ENCODE assay signal across 10 cellular contexts in the genomic region with DNA sequence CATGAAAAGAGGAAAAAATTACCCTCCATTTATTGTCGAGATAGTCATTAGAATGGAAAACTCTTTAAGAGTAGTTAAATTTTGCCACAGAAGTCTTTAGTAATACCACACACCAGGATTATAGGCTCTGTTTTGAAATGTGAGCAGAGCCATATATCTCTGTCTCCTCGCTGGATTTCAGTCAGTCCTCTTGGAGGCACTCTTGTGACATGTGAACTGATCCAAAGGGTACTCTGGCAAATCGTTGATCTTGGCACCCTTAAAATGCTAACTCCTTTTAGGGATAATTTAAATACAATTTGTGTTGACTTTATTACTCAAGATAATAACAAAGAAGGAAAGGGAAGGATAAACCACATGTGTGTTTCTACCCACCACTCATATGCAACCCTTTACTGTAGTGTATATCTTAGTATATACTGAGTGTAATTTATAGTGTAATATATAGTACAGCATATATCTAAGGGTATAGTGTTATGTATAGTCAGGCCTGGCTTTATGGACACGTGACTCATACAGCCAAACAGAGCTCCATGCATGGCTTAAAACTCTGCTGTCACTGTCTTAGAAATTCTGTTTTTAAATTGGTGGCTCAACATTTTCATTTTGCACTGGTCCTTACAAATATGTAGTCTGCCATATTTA. TPM values are rescaled to one million over a fixed set of nuclear protein-coding genes. Genes with fewer than 3 reads are reported as not detected.
DNase-seq lines count a peak whose midpoint lies in the region; ATAC-seq and TF ChIP-seq lines count a peak whose summit lies in the region.
"Had no signal": no experiment of that assay in that cellular context is flagged by ENCODE, and none has a peak within 500 bp of the region (broad histone marks: within the 10 kb centered on the region; RNA-seq: fewer than 3 reads in every experiment).

No MANE protein-coding gene starts in this region.

- ATAC-seq in HG03135 (IDR thresholded peaks at IDR 0.05; ENCODE audit: unreplicated experiment) (no peak), GM18511 (IDR thresholded peaks at IDR 0.05; ENCODE audit: unreplicated experiment) (no peak)

- DNase-seq in Caki2 (ENCODE audit: low read depth) (peak; percentile 25), LNCaP clone FGC (ENCODE audit: low read depth) (peak; percentile 26), astrocyte of the hippocampus (ENCODE audit: low read depth, low spot score) (peak; percentile 63), kidney tubule cell (ENCODE audit: low spot score) (peak; percentile 41), epidermal melanocyte (ENCODE audit: insufficient read length, low spot score) (no peak)
- DNase-seq in stimulated activated CD4-positive, alpha-beta T cell treated with anti-CD3 and anti-CD28 coated beads, Interleukin-12 subunit alpha, Interleukin-12 subunit beta, amount 100 ng/mL, for 4 hours: no peak
- DNase-seq: activated naive CD4-positive, alpha-beta T cell; NCI-H1092 had no signal

- peak; percentile 73 for TF ChIP-seq CTCF in LNCaP clone FGC (IDR thresholded peaks at IDR 0.05; ENCODE audit: control insufficient read depth, extremely low read depth, insufficient read depth)

- no peak overlapping the region for H3K4me3 ChIP-seq in LNCaP clone FGC (ENCODE audit: low read depth, low read length)

- in situ Hi-C loops in Caki2 (cut with HindIII; ENCODE audit: low pct_unique_long_range_greater_than_20kb, low sequenced_read_pairs): no loop called here

RNA-seq across cellular contexts. Expression of gene KPNA4, which starts 12.3 kb away (rescaled TPM):
- total RNA-seq in Caki2 (2014; rRNA removed; shearing (Covaris generic); ENCODE audit: low replicate concordance): 18.3 and 20.2 TPM in 2 replicates

Comparison
In these comparisons a context has a peak if more than half of its experiments do, and no peak if none do; other contexts are left out.
1. DNase-seq: peak in Caki2 (single experiment), LNCaP clone FGC (single experiment), astrocyte of the hippocampus (single experiment) and kidney tubule cell (single experiment); none in stimulated activated CD4-positive, alpha-beta T cell treated with anti-CD3 and anti-CD28 coated beads, Interleukin-12 subunit alpha, Interleukin-12 subunit beta, amount 100 ng/mL, for 4 hours (single experiment) and epidermal melanocyte (single experiment).